ENCODE assay signal across 13 cellular contexts in genomic region chr2:157894694-157895450, GRCh38. TPM values are rescaled to one million over a fixed set of nuclear protein-coding genes. Genes with fewer than 3 reads are reported as not detected.
A peak's percentile ranks its signal among the peaks of the same experiment; 100 is the strongest.
DNase-seq lines count a peak whose midpoint lies in the region; ATAC-seq and TF ChIP-seq lines count a peak whose summit lies in the region.
"Had no signal": no experiment of that assay in that cellular context is flagged by ENCODE, and none has a peak within 500 bp of the region (broad histone marks: within the 10 kb centered on the region; RNA-seq: fewer than 3 reads in every experiment).

No MANE protein-coding gene starts in this region.

- intact Hi-C loops in CD8-positive, alpha-beta T cell (cut with DNase I, micrococcal nuclease), result loop anchor here in 1 of 2 experiments (5.0 to 10.0 kb wide), 5 partner anchors 58 to 562 kb away; partner anchors contain the start of genes ACVR1C, CCDC148 and PKP4
- intact Hi-C loops in naive thymus-derived CD4-positive, alpha-beta T cell (cut with micrococcal nuclease), result loop anchor here (5.0 to 10.0 kb wide), 9 partner anchors 58 to 1817 kb away; partner anchors contain the start of genes ACVR1C (in 1 of the 2), ERMN (in 1 of the 2) and MARCHF7 (in 1 of the 2)
- intact Hi-C loops in right cardiac atrium (cut with DNase I) (no loop called here), ascending aorta (cut with DNase I) (no loop called here)

- CTCF ChIA-PET in CD8-positive, alpha-beta T cell (lab: Charles Lee), result interaction anchor here (7.6 kb wide), 1 partner anchor 19 kb away, joined by 45 read pairs; the partner anchor contains the start of gene ACVR1
- CTCF ChIA-PET in HEK293T (lab: Yijun Ruan, JAX), result no interaction called here
- CTCF ChIA-PET in naive thymus-derived CD4-positive, alpha-beta T cell (lab: Charles Lee), result interaction anchor here (1.2 to 1.9 kb wide), 2 partner anchors 15 to 18 kb away, joined by 5 to 10 read pairs; partner anchors contain the start of gene ACVR1

- TF ChIP-seq CTCF in CD8-positive, alpha-beta T cell (IDR thresholded peaks at IDR 0.05), result no peak
- no peak for TF ChIP-seq CTCF in ascending aorta (IDR thresholded peaks at IDR 0.05)

- H3K4me3 ChIP-seq in CD8-positive, alpha-beta T cell (ENCODE audit: low read depth, low read length), result no peak overlapping the region
- H3K4me3 ChIP-seq in naive thymus-derived CD4-positive, alpha-beta T cell (ENCODE audit: low read length), result no peak overlapping the region
- H3K4me3 ChIP-seq in right cardiac atrium (ENCODE audit: low read length) (no peak overlapping the region), ascending aorta (no peak overlapping the region)

- no peaks in the 10 kb centered on the region for H3K9me3 ChIP-seq in CD8-positive, alpha-beta T cell (ENCODE audit: low read length)
- H3K9me3 ChIP-seq in naive thymus-derived CD4-positive, alpha-beta T cell (ENCODE audit: control insufficient read depth in 2 of 3, low read length in 3 of 3), result no peaks in the 10 kb centered on the region
- H3K9me3 ChIP-seq in right cardiac atrium (ENCODE audit: control insufficient read depth, low read length) (no peaks in the 10 kb centered on the region), ascending aorta (no peaks in the 10 kb centered on the region)

- POLR2A ChIA-PET in CD8-positive, alpha-beta T cell (lab: Charles Lee), result interaction anchor here (1.3 kb wide), 1 partner anchor 19 kb away, joined by 7 read pairs; the partner anchor contains the start of gene ACVR1
- POLR2A ChIA-PET in HEK293T (lab: Yijun Ruan, JAX), result interaction anchor here (1.3 kb wide), 1 partner anchor 18 kb away, joined by 5 read pairs; the partner anchor contains the start of gene ACVR1
- POLR2A ChIA-PET in naive thymus-derived CD4-positive, alpha-beta T cell (lab: Charles Lee), result interaction anchor here (4.9 kb wide), 1 partner anchor 19 kb away, joined by 50 read pairs; the partner anchor contains the start of gene ACVR1

- H3K9me3 Mint-ChIP-seq in CD8-positive, alpha-beta T cell, result peaks cover 2% of the 10 kb centered on the region
- peaks cover 0 to 4% of the 10 kb centered on the region in 2 donors for H3K9me3 Mint-ChIP-seq in activated naive CD4-positive, alpha-beta T cell treated with anti-CD3 and anti-CD28 coated beads, Interleukin-2, amount 50 U/mL, for 72 hours
- peaks cover 0 to 4% (median 0%) of the 10 kb centered on the region in 11 donors for H3K9me3 Mint-ChIP-seq in naive thymus-derived CD4-positive, alpha-beta T cell
- H3K9me3 Mint-ChIP-seq: natural killer cell treated with Interleukin-12 subunit alpha and Interleukin-12 subunit beta and Interleukin-15 and Interleukin-18, amount 100 ng/mL, for 72 hours; type B pancreatic cell had no signal

- WGBS in right cardiac atrium, result 85% methylated on average over 12 of the region's 12 CpGs

- no peak overlapping the region for H3K27ac ChIP-seq in CD8-positive, alpha-beta T cell (ENCODE audit: low read depth, low read length)
- H3K27ac ChIP-seq in naive thymus-derived CD4-positive, alpha-beta T cell (ENCODE audit: low read depth, low read length), result no peak overlapping the region
- no peak overlapping the region for H3K27ac ChIP-seq in caudate nucleus (ENCODE audit: low read depth, low read length)
- H3K27ac ChIP-seq in right cardiac atrium (ENCODE audit: low read length), result no peak overlapping the region
- H3K27ac ChIP-seq in ascending aorta, result no peak overlapping the region

- no peaks in the 10 kb centered on the region for H3K36me3 Mint-ChIP-seq in CD8-positive, alpha-beta T cell
- peaks cover 0 to 7% of the 10 kb centered on the region in 2 donors for H3K36me3 Mint-ChIP-seq in activated naive CD4-positive, alpha-beta T cell treated with anti-CD3 and anti-CD28 coated beads, Interleukin-2, amount 50 U/mL, for 72 hours
- peaks cover 0 to 31% (median 0%) of the 10 kb centered on the region in 5 donors for H3K36me3 Mint-ChIP-seq in naive thymus-derived CD4-positive, alpha-beta T cell
- H3K36me3 Mint-ChIP-seq: natural killer cell treated with Interleukin-12 subunit alpha and Interleukin-12 subunit beta and Interleukin-15 and Interleukin-18, amount 100 ng/mL, for 72 hours; type B pancreatic cell had no signal

- no peak for ATAC-seq in CD8-positive, alpha-beta T cell
- ATAC-seq in activated naive CD4-positive, alpha-beta T cell treated with anti-CD3 and anti-CD28 coated beads, Interleukin-2, amount 50 U/mL, for 72 hours, result no peak
- ATAC-seq in naive thymus-derived CD4-positive, alpha-beta T cell, result no peak
- ATAC-seq in right cardiac atrium (no peak), HG03095 (IDR thresholded peaks at IDR 0.05; ENCODE audit: unreplicated experiment) (no peak)
- ATAC-seq: natural killer cell treated with Interleukin-12 subunit alpha and Interleukin-12 subunit beta and Interleukin-15 and Interleukin-18, amount 100 ng/mL, for 72 hours had no signal

- H3K4me1 ChIP-seq in CD8-positive, alpha-beta T cell (ENCODE audit: insufficient read depth, low read length), result peaks cover 57% of the 10 kb centered on the region
- peaks cover 43 to 63% of the 10 kb centered on the region in 2 donors for H3K4me1 ChIP-seq in naive thymus-derived CD4-positive, alpha-beta T cell (ENCODE audit: control insufficient read depth in 2 of 2, insufficient read depth in 2 of 2, low read length in 2 of 2)
- H3K4me1 ChIP-seq in right cardiac atrium (ENCODE audit: control insufficient read depth, insufficient read depth, low read length) (no peaks in the 10 kb centered on the region), ascending aorta (no peaks in the 10 kb centered on the region)

- DNase-seq in CD8-positive, alpha-beta T cell, result no peak
- DNase-seq in HEK293T (ENCODE audit: extremely low spot score) (peak; percentile 18), caudate nucleus (lab: John Stamatoyannopoulos, UW) (no peak), right cardiac atrium (no peak), ascending aorta (ENCODE audit: low spot score in 2 of 2) (no peak)
- DNase-seq in activated naive CD4-positive, alpha-beta T cell treated with anti-CD3 and anti-CD28 coated beads, Interleukin-2, amount 50 U/mL, for 72 hours (ENCODE audit: low spot score in 2 of 2), result no peak
- DNase-seq in naive thymus-derived CD4-positive, alpha-beta T cell, result no peak
- DNase-seq: activated CD4-positive, alpha-beta T cell treated with anti-CD3 and anti-CD28 coated beads, Interleukin-2, amount 50 U/mL, for 48 hours; cerebellar nuclear complex; NCI-H1436 treated with DMSO at 0.1 percent for 48 hours had no signal

- H3K36me3 ChIP-seq in CD8-positive, alpha-beta T cell (ENCODE audit: insufficient read depth, low read length), result no peaks in the 10 kb centered on the region
- no peaks in the 10 kb centered on the region for H3K36me3 ChIP-seq in naive thymus-derived CD4-positive, alpha-beta T cell (ENCODE audit: control insufficient read depth in 2 of 3, insufficient read depth in 3 of 3, low read length in 3 of 3)
- H3K36me3 ChIP-seq in ascending aorta, result no peaks in the 10 kb centered on the region

- H3K27ac Mint-ChIP-seq in CD8-positive, alpha-beta T cell, result peak overlapping the region; percentile 47
- H3K27ac Mint-ChIP-seq in activated naive CD4-positive, alpha-beta T cell treated with anti-CD3 and anti-CD28 coated beads, Interleukin-2, amount 50 U/mL, for 72 hours, result peak overlapping the region; percentile 27 to 95
- H3K27ac Mint-ChIP-seq in naive thymus-derived CD4-positive, alpha-beta T cell, result peak overlapping the region; percentile 33 to 82 (median 69)
- H3K27ac Mint-ChIP-seq: type B pancreatic cell had no signal

- peaks cover 71% of the 10 kb centered on the region for H3K4me1 Mint-ChIP-seq in CD8-positive, alpha-beta T cell (ENCODE audit: low read depth)
- peaks cover 58 to 99% (median 85%) of the 10 kb centered on the region in 7 donors for H3K4me1 Mint-ChIP-seq in naive thymus-derived CD4-positive, alpha-beta T cell

- no peaks in the 10 kb centered on the region for H3K27me3 ChIP-seq in CD8-positive, alpha-beta T cell (ENCODE audit: insufficient read depth, low read length)
- H3K27me3 ChIP-seq in naive thymus-derived CD4-positive, alpha-beta T cell (ENCODE audit: control insufficient read depth in 2 of 2, insufficient read depth in 2 of 2, low read length in 2 of 2), result no peaks in the 10 kb centered on the region
- H3K27me3 ChIP-seq in right cardiac atrium (ENCODE audit: control insufficient read depth, insufficient read depth) (no peaks in the 10 kb centered on the region), ascending aorta (no peaks in the 10 kb centered on the region)

- no peak overlapping the region for H3K4me3 Mint-ChIP-seq in CD8-positive, alpha-beta T cell
- H3K4me3 Mint-ChIP-seq in naive thymus-derived CD4-positive, alpha-beta T cell, result peak overlapping the region in 5 of 10 donors; percentile 25 to 48 (median 38)
- H3K4me3 Mint-ChIP-seq: natural killer cell treated with Interleukin-12 subunit alpha and Interleukin-12 subunit beta and Interleukin-15 and Interleukin-18, amount 100 ng/mL, for 72 hours; type B pancreatic cell had no signal

- H3K27me3 Mint-ChIP-seq in CD8-positive, alpha-beta T cell (ENCODE audit: low read depth), result no peaks in the 10 kb centered on the region
- H3K27me3 Mint-ChIP-seq in naive thymus-derived CD4-positive, alpha-beta T cell, result no peaks in the 10 kb centered on the region
- H3K27me3 Mint-ChIP-seq: type B pancreatic cell had no signal

TF ChIP-seq in HEK293T, 16 proteins besides CTCF, POLR2A, EP300 and RAD21 (continues in another document):
- TF ChIP-seq PKNOX1 (IDR thresholded peaks at IDR 0.05) (peak; percentile 39), TARDBP (IDR thresholded peaks at IDR 0.05) (no peak), CTBP1 (IDR thresholded peaks at IDR 0.05; ENCODE audit: borderline replicate concordance) (no peak), NFRKB (IDR thresholded peaks at IDR 0.05) (no peak), SP1 (IDR thresholded peaks at IDR 0.05) (no peak), BHLHE40 (IDR thresholded peaks at IDR 0.05; ENCODE audit: borderline replicate concordance) (peak; percentile 48; the same call in 1 of the 2 replicates), FOXM1 (IDR thresholded peaks at IDR 0.05; ENCODE audit: borderline replicate concordance) (no peak), ARNT (IDR thresholded peaks at IDR 0.05) (no peak), FOXA1 (IDR thresholded peaks at IDR 0.05) (no peak)

RNA-seq across cellular contexts. Expression of gene ACVR1, which starts 18.7 kb away (rescaled TPM):
- 1 to 10 TPM; 7.0 to 8.3 TPM for total RNA-seq in CD8-positive, alpha-beta T cell
- 10 to 100 TPM; 16.0 to 27.0 TPM for total RNA-seq in activated naive CD4-positive, alpha-beta T cell treated with anti-CD3 and anti-CD28 coated beads, Interleukin-2, amount 50 U/mL, for 72 hours
- 10 to 100 TPM; 13.3 to 42.0 (median 20.6) TPM for total RNA-seq in naive thymus-derived CD4-positive, alpha-beta T cell
- 1 to 10 TPM; 6.0 to 7.1 TPM for polyA plus RNA-seq in naive thymus-derived CD4-positive, alpha-beta T cell
- total RNA-seq in right cardiac atrium, result 10 to 100 TPM; 41.9 to 59.3 (median 50.5) TPM
- polyA plus RNA-seq in right cardiac atrium, result 20.6 TPM
- 6.9 TPM for total RNA-seq in ascending aorta

Comparison
In these comparisons a context has a peak if more than half of its experiments do, and no peak if none do; other contexts are left out.
1. intact Hi-C loops: an anchor here in naive thymus-derived CD4-positive, alpha-beta T cell (5.0 to 10.0 kb wide); none called in right cardiac atrium and ascending aorta.